ENCODE assay signal across 8 cellular contexts in the genomic region with DNA sequence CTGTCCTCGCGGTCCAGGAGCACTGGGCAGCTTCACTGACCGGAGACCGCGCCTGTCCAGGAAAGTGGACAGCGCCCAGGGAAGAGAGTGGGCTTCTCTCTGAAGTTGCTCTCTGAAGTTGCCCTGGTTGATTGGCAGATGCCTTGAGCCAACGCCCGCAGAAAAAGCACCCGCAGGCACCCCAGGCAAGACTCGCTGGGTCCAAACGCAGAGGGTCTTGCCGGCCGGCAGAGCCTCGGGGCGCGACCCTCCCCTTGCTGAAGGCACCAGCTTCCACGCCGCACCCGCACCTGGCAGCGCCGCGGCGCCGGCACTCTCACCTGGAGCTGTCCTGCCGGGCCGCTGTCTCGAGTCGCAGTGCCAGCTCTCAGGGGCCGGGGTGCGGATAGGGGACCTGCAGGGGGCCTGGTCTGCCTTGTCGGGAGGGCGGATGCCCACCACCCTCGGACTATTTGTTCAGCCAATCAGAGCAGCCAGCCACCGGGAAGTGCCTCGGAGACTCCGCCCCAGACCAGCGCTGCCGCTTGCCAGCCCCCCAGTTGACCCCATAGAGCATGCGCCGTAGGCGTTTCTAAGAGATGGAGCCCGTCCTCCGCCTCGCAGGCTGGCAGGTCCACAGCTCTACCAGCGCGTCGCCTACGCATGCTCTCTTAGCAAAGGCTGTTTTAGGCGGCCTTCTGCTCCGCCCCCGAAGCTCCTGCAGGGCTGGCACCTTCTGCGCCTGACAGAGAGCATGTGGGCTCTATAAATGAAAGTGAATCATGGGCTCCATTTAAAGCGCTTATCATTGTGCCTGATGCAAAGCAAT. TPM values are rescaled to one million over a fixed set of nuclear protein-coding genes. Genes with fewer than 3 reads are reported as not detected.
DNase-seq lines count a peak whose midpoint lies in the region; ATAC-seq and TF ChIP-seq lines count a peak whose summit lies in the region.

A gene (minus strand): TSS at position 359 of the 808 bp plus-strand sequence. CDS start 4,127 bp downstream, outside the sequence.

- H3K36me3 ChIP-seq in osteoblast (ENCODE audit: insufficient read depth, low read length) (no peaks in the 10 kb centered on the region), thoracic aorta (no peaks in the 10 kb centered on the region)

- no peaks in the 10 kb centered on the region for H3K27me3 Mint-ChIP-seq in activated naive CD8-positive, alpha-beta T cell

- H3K4me1 ChIP-seq in osteoblast (ENCODE audit: insufficient read depth, low read length) (peaks cover 11% of the 10 kb centered on the region), thoracic aorta (ENCODE audit: control insufficient read depth in 1 of 2, low read depth in 2 of 2) (peaks cover 0 to 12% of the 10 kb centered on the region in 2 donors)

- H3K4me3 Mint-ChIP-seq in activated naive CD8-positive, alpha-beta T cell = peak within 1 kb of the TSS; percentile 90

- POLR2A ChIA-PET in GM10248 (lab: Yijun Ruan, JAX) = interaction anchor here (0.5 to 0.6 kb wide), 2 partner anchors 10 to 141 kb away, joined by 3 read pairs; a partner anchor contains a TSS

- H3K27ac ChIP-seq in osteoblast (ENCODE audit: low read depth, low read length) = peak within 1 kb of the TSS; percentile 7
- H3K27ac ChIP-seq in thoracic aorta = peak within 1 kb of the TSS; percentile 77 to 79

- peak within 1 kb of the TSS; percentile 64 for H3K27ac Mint-ChIP-seq in activated naive CD8-positive, alpha-beta T cell

- TF ChIP-seq CTCF in GM10248 (IDR thresholded peaks at IDR 0.05; ENCODE audit: control extremely low read depth, extremely low read depth, low read depth, missing control alignments) = no peak
- TF ChIP-seq CTCF in osteoblast (IDR thresholded peaks at IDR 0.05; ENCODE audit: extremely low read depth, low read depth, low read length) = no peak
- TF ChIP-seq CTCF in thoracic aorta (IDR thresholded peaks at IDR 0.05) = no peak

- no peaks in the 10 kb centered on the region for H4K20me1 ChIP-seq in osteoblast (ENCODE audit: insufficient read depth, low read length)

- ATAC-seq in HG02623 (IDR thresholded peaks at IDR 0.05; ENCODE audit: unreplicated experiment) (peak; percentile 93), thoracic aorta (ENCODE audit: insufficient number of reproducible peaks, low FRiP score, low read depth) (peak; percentile 93)

- no peaks in the 10 kb centered on the region for H3K27me3 ChIP-seq in osteoblast (ENCODE audit: insufficient read depth, low read length)
- H3K27me3 ChIP-seq in thoracic aorta (replicated peaks; ENCODE audit: insufficient read depth) = no peaks in the 10 kb centered on the region

- H3K36me3 Mint-ChIP-seq in activated naive CD8-positive, alpha-beta T cell = peaks cover 7% of the 10 kb centered on the region

- H3K4me2 ChIP-seq in osteoblast (ENCODE audit: insufficient read depth, low read length) = peak within 1 kb of the TSS; percentile 91

- peaks cover 7% of the 10 kb centered on the region for H3K9me3 Mint-ChIP-seq in activated naive CD8-positive, alpha-beta T cell (ENCODE audit: low read depth)

- H3K79me2 ChIP-seq in osteoblast (ENCODE audit: insufficient read depth, low read length) = peaks cover 20% of the 10 kb centered on the region

- DNase-seq in GM10248 (ENCODE audit: extremely low spot score) (peak; percentile 93), NCI-H1105 (lab: John Stamatoyannopoulos, UW) (peak; percentile 84), SKM-1 treated with dmso at 0.1 percent for 144 hours (lab: John Stamatoyannopoulos, UW; ENCODE audit: unreplicated experiment) (peak; percentile 97), glomerular visceral epithelial cell (ENCODE audit: extremely low spot score) (peak; percentile 99), osteoblast (ENCODE audit: insufficient read length, low spot score, missing footprints) (peak; percentile 96), thoracic aorta (ENCODE audit: low spot score) (peak; percentile 89)

- no peaks in the 10 kb centered on the region for H3K9me3 ChIP-seq in osteoblast (ENCODE audit: low read depth, low read length)
- no peaks in the 10 kb centered on the region for H3K9me3 ChIP-seq in thoracic aorta

- peak within 1 kb of the TSS; percentile 93 for H3K4me3 ChIP-seq in osteoblast (ENCODE audit: insufficient read depth, low read length)
- peak within 1 kb of the TSS; percentile 94 for H3K4me3 ChIP-seq in thoracic aorta

- CTCF ChIA-PET in GM10248 (lab: Yijun Ruan, JAX) = interaction anchor here (0.7 to 2.3 kb wide), 11 partner anchors 8 to 319 kb away, joined by 3 to 10 read pairs (median 4); no protein-coding TSS in a partner anchor

- H2AFZ ChIP-seq in osteoblast (ENCODE audit: low read length) = peak within 1 kb of the TSS; percentile 96

- peaks cover 35% of the 10 kb centered on the region for H3K4me1 Mint-ChIP-seq in activated naive CD8-positive, alpha-beta T cell (ENCODE audit: low read depth)

RNA-seq across cellular contexts. Expression of the gene that starts here (rescaled TPM):
- total RNA-seq in osteoblast (46.7 and 60.7 TPM in 2 replicates), thoracic aorta (10 to 100 TPM; 39.7 to 44.2 TPM)

Comparison
In these comparisons a context has a peak if more than half of its experiments do, and no peak if none do; other contexts are left out.
1. Peak in every context shown above with its lines: DNase-seq, ATAC-seq, H3K4me3 ChIP-seq and H3K27ac ChIP-seq.